In genomic region chr1:183635606-183636333, GRCh38 we compare ENCODE assay signal across 8 cellular contexts. TPM values are rescaled to one million over a fixed set of nuclear protein-coding genes. Genes with fewer than 3 reads are reported as not detected.
DNase-seq lines count a peak whose midpoint lies in the region; ATAC-seq and TF ChIP-seq lines count a peak whose summit lies in the region.

TSS of gene ARPC5 (minus strand) at chr1:183635783. CDS start at chr1:183635659, 124 bp downstream.

- peak within 1 kb of the TSS; percentile 93 for H3K4me3 ChIP-seq in PC-3 (ENCODE audit: low read length)

- DNase-seq in DMS 273 (lab: John Stamatoyannopoulos, UW; ENCODE audit: unreplicated experiment) (peak; percentile 99), PC-3 (peak; percentile 93), activated T-cell treated with anti-CD3 and anti-CD28 coated beads for 48 hours (ENCODE audit: low read depth) (peak; percentile 98), epithelial cell of prostate (ENCODE audit: low read depth, low spot score) (peak; percentile 92), mucosa of gallbladder (ENCODE audit: low spot score) (peak; percentile 96)
- DNase-seq in stimulated activated CD8-positive, alpha-beta memory T cell treated with anti-CD3 and anti-CD28 coated beads, Interleukin-4, amount 100 ng/mL, for 4 hours (ENCODE audit: low read depth in 2 of 2, low spot score in 1 of 2) = peak; percentile 90 to 92

- H3K4me2 ChIP-seq in PC-3 (ENCODE audit: low read length) = peak within 1 kb of the TSS; percentile 99

- TF ChIP-seq EP300 in Ishikawa (IDR thresholded peaks at IDR 0.05; ENCODE audit: borderline replicate concordance) = no peak

- TF ChIP-seq CTCF in PC-3 (conservative IDR thresholded peaks at IDR 0.05; ENCODE audit: low read depth, low read length) = no peak

- H2AFZ ChIP-seq in PC-3 (ENCODE audit: low read length) = peak within 1 kb of the TSS; percentile 99

- ATAC-seq in GM21529 (IDR thresholded peaks at IDR 0.05; ENCODE audit: unreplicated experiment) (peak; percentile 82), PC-3 (peak; percentile 87)

- POLR2A ChIA-PET in PC-3 (lab: Charles Lee; ENCODE audit: unreplicated experiment) = interaction anchor here (0.6 kb wide), 1 partner anchor 157 kb away, joined by 8 read pairs; no protein-coding TSS in a partner anchor

- H3K79me2 ChIP-seq in PC-3 (ENCODE audit: low read length) = peaks cover 42% of the 10 kb centered on the region

- no peaks in the 10 kb centered on the region for H3K9me2 ChIP-seq in PC-3 (replicated peaks; ENCODE audit: low read length)

- no peaks in the 10 kb centered on the region for H3K27me3 ChIP-seq in PC-3 (ENCODE audit: low read length)

- CTCF ChIA-PET in PC-3 (lab: Charles Lee) = no interaction called here

- H3K4me1 ChIP-seq in PC-3 (ENCODE audit: insufficient read depth, low read length) = peaks cover 26% of the 10 kb centered on the region

- H3K36me3 ChIP-seq in PC-3 (ENCODE audit: low read depth, low read length) = peaks cover 8% of the 10 kb centered on the region; the same call in 1 of the 2 replicates

- TF ChIP-seq RAD21 in Ishikawa (IDR thresholded peaks at IDR 0.05; ENCODE audit: low read depth) = no peak

- intact Hi-C loops in PC-3 (cut with micrococcal nuclease) = no loop called here

- H3K27ac ChIP-seq in PC-3 (ENCODE audit: low read length) (peak within 1 kb of the TSS; percentile 71), epithelial cell of prostate (peak within 1 kb of the TSS; percentile 93)

- H3K9ac ChIP-seq in PC-3 (ENCODE audit: low read length) = peak within 1 kb of the TSS; percentile 90

- no peaks in the 10 kb centered on the region for H3F3A ChIP-seq in PC-3 (ENCODE audit: low read length, unreplicated experiment)

- BruUV-seq in PC-3 (replicated peaks; lab: Mats Ljungman, UMichigan) = no TSS peak

- peaks cover 8% of the 10 kb centered on the region for H4K20me1 ChIP-seq in PC-3 (ENCODE audit: low read length)

- no peaks in the 10 kb centered on the region for H3K9me3 ChIP-seq in PC-3 (ENCODE audit: low read length)

TF ChIP-seq in Ishikawa, 13 proteins besides CTCF, POLR2A, EP300 and RAD21:
- TF ChIP-seq CEBPB (IDR thresholded peaks at IDR 0.05) (no peak), TCF12 (IDR thresholded peaks at IDR 0.05; ENCODE audit: low read depth) (no peak), REST (IDR thresholded peaks at IDR 0.05; ENCODE audit: low read depth) (no peak), MAX (IDR thresholded peaks at IDR 0.05) (peak; percentile 55; the same call in 1 of the 2 replicates), ZBTB7A (IDR thresholded peaks at IDR 0.05; ENCODE audit: low read depth) (0 out of 2 replicates have a peak, but pooled peaks have one; percentile 58), CREB1 (IDR thresholded peaks at IDR 0.05; ENCODE audit: low read depth) (no peak), EGR1 (IDR thresholded peaks at IDR 0.05) (peak; percentile 77), FOXM1 (IDR thresholded peaks at IDR 0.05; ENCODE audit: borderline replicate concordance, low read depth) (no peak), NFIC (IDR thresholded peaks at IDR 0.05) (no peak), YY1 (IDR thresholded peaks at IDR 0.05; ENCODE audit: low read depth) (peak; percentile 22; the same call in 1 of the 2 replicates), TEAD4 (IDR thresholded peaks at IDR 0.05) (no peak), USF1 (IDR thresholded peaks at IDR 0.05) (peak; percentile 97), TAF1 (IDR thresholded peaks at IDR 0.05; ENCODE audit: low read depth) (peak; percentile 87)

RNA-seq across cellular contexts. Expression of gene ARPC5, which starts in this region (rescaled TPM):
- total RNA-seq in PC-3 (2014; rRNA removed) (60.0 and 76.1 TPM in 2 replicates), mucosa of gallbladder (108 TPM)

Comparison
In these comparisons a context has a peak if more than half of its experiments do, and no peak if none do; other contexts are left out.
1. Peak in every context shown above with its lines: DNase-seq, ATAC-seq, H3K4me3 ChIP-seq and H3K27ac ChIP-seq.